28 cellular contexts compared by ENCODE assay signal in the genomic region with DNA sequence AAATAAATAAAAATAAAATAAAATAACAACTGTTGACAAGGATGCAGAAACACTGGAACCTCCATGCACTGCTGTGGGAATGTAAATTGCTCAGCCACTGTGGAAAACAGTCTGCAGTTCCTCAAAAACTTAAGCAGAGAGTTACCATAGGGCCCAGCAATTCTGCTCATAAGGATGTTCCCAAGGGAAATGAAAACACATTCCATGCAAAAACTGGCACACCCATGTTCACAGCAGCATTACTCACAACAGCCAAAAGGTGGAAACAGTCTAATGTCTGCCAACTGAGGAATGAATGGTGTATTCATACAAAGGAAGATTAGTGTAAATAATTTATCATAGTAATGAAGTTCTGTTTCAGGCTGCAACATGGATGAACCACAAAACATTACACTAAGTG. TPM values are rescaled to one million over a fixed set of nuclear protein-coding genes. Genes with fewer than 3 reads are reported as not detected.
DNase-seq lines count a peak whose midpoint lies in the region; ATAC-seq lines count a peak whose summit lies in the region.
"Had no signal": no experiment of that assay in that cellular context is flagged by ENCODE, and none has a peak within 500 bp of the region (broad histone marks: within the 10 kb centered on the region; RNA-seq: fewer than 3 reads in every experiment).

No MANE protein-coding gene starts in this region.

- peak; percentile 8 for DNase-seq in ELR (ENCODE audit: low read depth)
- DNase-seq in LHCN-M2 (ENCODE audit: low read depth): peak; percentile 22
- DNase-seq in SK-MEL-5 (ENCODE audit: low read depth, low spot score): peak; percentile 45
- DNase-seq in fibroblast of peridontal ligament (ENCODE audit: extremely low read depth): peak; percentile 6
- DNase-seq in effector CD4-positive, alpha-beta T cell: no peak
- DNase-seq in caudate nucleus (lab: John Stamatoyannopoulos, UW): no peak
- DNase-seq: AML-193; CD4-positive, alpha-beta T cell; DMS53; H9; NCI-H1105 treated with DMSO at 0.1 percent for 48 hours; NCI-H2029; NCI-H226; NCI-H510A; NCI-H82; NK-92 treated with Interleukin-12 subunit alpha and Interleukin-12 subunit beta, amount 100 ng/mL, for 24 hours; Right ventricle myocardium superior; RPMI8226; T-helper 1 cell had no signal

- in situ Hi-C loops in SK-MEL-5 (cut with HindIII; ENCODE audit: low pct_unique_long_range_greater_than_20kb, low sequenced_read_pairs): no loop called here

- ATAC-seq in HG03442 (IDR thresholded peaks at IDR 0.05; ENCODE audit: unreplicated experiment): no peak
- ATAC-seq in HG02571 (IDR thresholded peaks at IDR 0.05; ENCODE audit: unreplicated experiment): no peak
- ATAC-seq: GM23338 had no signal

- H3K27ac ChIP-seq in caudate nucleus (ENCODE audit: low read depth, low read length): no peak overlapping the region
- H3K27ac ChIP-seq: BLaER1 treated with 17β-estradiol and CSF1 and Interleukin-3, amounts not matched to agents 10 nM and 100 nM; HL-60; KMS-11; SJSA1 had no signal

RNA-seq across cellular contexts. Expression of a gene that starts 3.2 kb away (rescaled TPM):
- 0.58 TPM in 1 of 2 replicates, not detected in the other for total RNA-seq in LHCN-M2 (2014; rRNA removed)
- polyA plus RNA-seq in LHCN-M2 (2012): not detected
- 0.53 TPM in 1 of 2 replicates, not detected in the other for total RNA-seq in SK-MEL-5 (2014; rRNA removed; shearing (Covaris generic))
- not detected in 2 replicates for polyA plus RNA-seq in SK-MEL-5 (2015; cell fraction: cytosol; rRNA removed)
- 0.26 TPM in 1 of 2 replicates, not detected in the other for polyA plus RNA-seq in SK-MEL-5 (2015; cell fraction: nucleus; rRNA removed)
- total RNA-seq: CD4-positive, alpha-beta T cell; Daoy; GM23338; H9; Right ventricle myocardium superior; SJSA1 had no signal
- polyA plus RNA-seq: GM23338, IgD-negative memory B cell had no signal

RNA-seq across cellular contexts. Expression of a gene that starts 13.9 kb away (rescaled TPM):
- not detected in 2 replicates for total RNA-seq in LHCN-M2 (2014; rRNA removed)
- polyA plus RNA-seq in LHCN-M2 (2012): 0.09 TPM
- total RNA-seq in SK-MEL-5 (2014; rRNA removed; shearing (Covaris generic)): not detected in 2 replicates
- polyA plus RNA-seq in SK-MEL-5 (2015; cell fraction: cytosol; rRNA removed): 0.07 and 0.95 TPM in 2 replicates
- polyA plus RNA-seq in SK-MEL-5 (2015; cell fraction: nucleus; rRNA removed): 1.7 TPM in 1 of 2 replicates, not detected in the other
- total RNA-seq: Daoy, GM23338, H9, Right ventricle myocardium superior, SJSA1 had no signal
- polyA plus RNA-seq: IgD-negative memory B cell had no signal

RNA-seq across cellular contexts. Expression of a gene that starts 20.6 kb away (rescaled TPM):
- not detected in 2 replicates for total RNA-seq in LHCN-M2 (2014; rRNA removed)
- polyA plus RNA-seq in LHCN-M2 (2012): not detected
- not detected in 2 replicates for total RNA-seq in SK-MEL-5 (2014; rRNA removed; shearing (Covaris generic))
- polyA plus RNA-seq in SK-MEL-5 (2015; cell fraction: cytosol; rRNA removed): not detected in 2 replicates
- polyA plus RNA-seq in SK-MEL-5 (2015; cell fraction: nucleus; rRNA removed): not detected in 2 replicates
- total RNA-seq: CD4-positive, alpha-beta T cell; Daoy; GM23338; H9; Right ventricle myocardium superior; SJSA1 had no signal
- polyA plus RNA-seq: GM23338, IgD-negative memory B cell had no signal

RNA-seq across cellular contexts. Expression of a gene that starts 24.3 kb away (rescaled TPM):
- total RNA-seq in LHCN-M2 (2014; rRNA removed): not detected in 2 replicates
- polyA plus RNA-seq in LHCN-M2 (2012): not detected
- total RNA-seq in SK-MEL-5 (2014; rRNA removed; shearing (Covaris generic)): 0.26 TPM in 1 of 2 replicates, not detected in the other
- not detected in 2 replicates for polyA plus RNA-seq in SK-MEL-5 (2015; cell fraction: cytosol; rRNA removed)
- polyA plus RNA-seq in SK-MEL-5 (2015; cell fraction: nucleus; rRNA removed): 0.49 TPM in 1 of 2 replicates, not detected in the other
- total RNA-seq: CD4-positive, alpha-beta T cell; Daoy; GM23338; H9; Right ventricle myocardium superior; SJSA1 had no signal
- polyA plus RNA-seq: GM23338, IgD-negative memory B cell had no signal

RNA-seq across cellular contexts. Expression of a gene that starts 35.1 kb away (rescaled TPM):
- total RNA-seq in LHCN-M2 (2014; rRNA removed): not detected in 2 replicates
- polyA plus RNA-seq in LHCN-M2 (2012): not detected
- 0.08 TPM in 1 of 2 replicates, not detected in the other for total RNA-seq in SK-MEL-5 (2014; rRNA removed; shearing (Covaris generic))
- not detected in 2 replicates for polyA plus RNA-seq in SK-MEL-5 (2015; cell fraction: cytosol; rRNA removed)
- polyA plus RNA-seq in SK-MEL-5 (2015; cell fraction: nucleus; rRNA removed): 2.1 and 4.4 TPM in 2 replicates
- total RNA-seq: CD4-positive, alpha-beta T cell; Daoy; GM23338; H9; Right ventricle myocardium superior; SJSA1 had no signal
- polyA plus RNA-seq: GM23338, IgD-negative memory B cell had no signal

Comparison
In these comparisons a context has a peak if more than half of its experiments do, and no peak if none do; other contexts are left out.
1. DNase-seq: peak in ELR (single experiment), LHCN-M2 (single experiment), SK-MEL-5 (single experiment) and fibroblast of peridontal ligament (single experiment); none in effector CD4-positive, alpha-beta T cell (single experiment) and caudate nucleus (0 of 61).